ENCODE assay signal across 8 cellular contexts in genomic region chr9:127568971-127569818, GRCh38.
DNase-seq lines count a peak whose midpoint lies in the region; ATAC-seq lines count a peak whose summit lies in the region.

No MANE protein-coding gene starts in this region.

- ATAC-seq in HG02981 (IDR thresholded peaks at IDR 0.05; ENCODE audit: unreplicated experiment) (peak; percentile 48), memory B cell (ENCODE audit: low read depth) (peak; percentile 75), HG03159 (IDR thresholded peaks at IDR 0.05; ENCODE audit: unreplicated experiment) (no peak)

- H3K4me3 ChIP-seq in effector memory CD4-positive, alpha-beta T cell (ENCODE audit: insufficient read depth, low read depth, low read length, poor library complexity, severe bottlenecking): peak overlapping the region; percentile 70

- H3K27me3 Mint-ChIP-seq in memory B cell: no peaks in the 10 kb centered on the region

- H3K36me3 ChIP-seq in effector memory CD4-positive, alpha-beta T cell (ENCODE audit: control insufficient read depth, insufficient read depth, low read length): no peaks in the 10 kb centered on the region

- no peaks in the 10 kb centered on the region for H3K9me3 ChIP-seq in effector memory CD4-positive, alpha-beta T cell (ENCODE audit: control insufficient read depth, low read length)

- H3K36me3 Mint-ChIP-seq in memory B cell: no peaks in the 10 kb centered on the region

- H3K27ac ChIP-seq in effector memory CD4-positive, alpha-beta T cell (ENCODE audit: insufficient read depth, low read length, poor library complexity, severe bottlenecking): peak overlapping the region; percentile 61

- DNase-seq in DMS79 (lab: John Stamatoyannopoulos, UW) (peak; percentile 68), NCI-H82 treated with DMSO at 0.1 percent for 48 hours (lab: John Stamatoyannopoulos, UW; ENCODE audit: unreplicated experiment) (peak; percentile 39), memory B cell (ENCODE audit: low spot score in 2 of 2) (peak; percentile 45 to 59)
- DNase-seq in activated CD8-positive, alpha-beta memory T cell treated with anti-CD3 and anti-CD28 coated beads for 48 hours (ENCODE audit: low read depth in 2 of 3, low spot score in 2 of 3): peak in 2 of 3 experiments; percentile 48 to 56
- peak; percentile 71 to 76 (median 71) for DNase-seq in effector memory CD4-positive, alpha-beta T cell
- peak; percentile 63 for DNase-seq in stimulated activated CD8-positive, alpha-beta memory T cell treated with anti-CD3 and anti-CD28 coated beads, Interleukin-12 subunit alpha, Interleukin-12 subunit beta, amount 100 ng/mL, for 4 hours (ENCODE audit: low read depth)

- peak overlapping the region; percentile 74 for H3K27ac Mint-ChIP-seq in memory B cell

- no peaks in the 10 kb centered on the region for H3K27me3 ChIP-seq in effector memory CD4-positive, alpha-beta T cell (replicated peaks; ENCODE audit: control insufficient read depth, insufficient read depth, low read length, poor library complexity, severe bottlenecking)

- H3K4me3 Mint-ChIP-seq in memory B cell: peak overlapping the region; percentile 84

- peaks cover 26% of the 10 kb centered on the region for H3K4me1 ChIP-seq in effector memory CD4-positive, alpha-beta T cell (ENCODE audit: control insufficient read depth, insufficient read depth, low read length, poor library complexity, severe bottlenecking)

- H3K9me3 Mint-ChIP-seq in memory B cell: no peaks in the 10 kb centered on the region

- H3K4me1 Mint-ChIP-seq in memory B cell: peaks cover 14% of the 10 kb centered on the region
